Comparison of ENCODE assay signal across 16 cellular contexts in genomic region chr1:169933999-169934725, GRCh38. TPM values are rescaled to one million over a fixed set of nuclear protein-coding genes. Genes with fewer than 3 reads are reported as not detected.
DNase-seq lines count a peak whose midpoint lies in the region; ATAC-seq and TF ChIP-seq lines count a peak whose summit lies in the region.
"Had no signal": no experiment of that assay in that cellular context is flagged by ENCODE, and none has a peak within 500 bp of the region (broad histone marks: within the 10 kb centered on the region; RNA-seq: fewer than 3 reads in every experiment).

No MANE protein-coding gene starts in this region.

- POLR2A ChIA-PET in PC-3 (lab: Charles Lee; ENCODE audit: unreplicated experiment): no interaction called here

- H3K4me2 ChIP-seq in PC-3 (ENCODE audit: low read length): 0 out of 2 replicates have a peak overlapping the region, but pooled peaks have one; percentile 2
- H3K4me2 ChIP-seq: BLaER1 had no signal

- no peak overlapping the region for H3K27ac ChIP-seq in PC-3 (ENCODE audit: low read length)
- H3K27ac ChIP-seq: BLaER1, foreskin keratinocyte, pancreas had no signal

- DNase-seq in ELR (ENCODE audit: low read depth): peak; percentile 14
- peak; percentile 72 for DNase-seq in PC-3
- DNase-seq in dermis blood vessel endothelial cell: peak; percentile 71
- peak; percentile 77 for DNase-seq in retinal pigment epithelial cell (ENCODE audit: low read depth)
- no peak for DNase-seq in NOMO-1 treated with dmso at 0.1 percent for 144 hours (lab: John Stamatoyannopoulos, UW; ENCODE audit: unreplicated experiment)
- no peak for DNase-seq in T-helper 9 cell
- DNase-seq: activated CD4-positive, alpha-beta T cell treated with anti-CD3 and anti-CD28 coated beads for 4 hours; activated T-cell treated with anti-CD3 and anti-CD28 coated beads, Interleukin-2, amount 50 U/mL, for 4 hours; NCI-H1417; NCI-H524 treated with DMSO at 0.1 percent for 48 hours; pancreas; stimulated activated CD8-positive, alpha-beta memory T cell treated with anti-CD3 and anti-CD28 coated beads, Interleukin-4, amount 100 ng/mL, for 48 hours; T-helper 17 cell had no signal

- CTCF ChIA-PET in PC-3 (lab: Charles Lee): no interaction called here

- H3K4me3 ChIP-seq in PC-3 (ENCODE audit: low read length) (no peak overlapping the region), retinal pigment epithelial cell (ENCODE audit: low read length) (no peak overlapping the region)
- H3K4me3 ChIP-seq: BLaER1, pancreas had no signal

- H3F3A ChIP-seq in PC-3 (ENCODE audit: low read length, unreplicated experiment): no peaks in the 10 kb centered on the region

- no peak for TF ChIP-seq CTCF in PC-3 (conservative IDR thresholded peaks at IDR 0.05; ENCODE audit: low read depth, low read length)
- TF ChIP-seq CTCF in retinal pigment epithelial cell (conservative IDR thresholded peaks at IDR 0.05; ENCODE audit: low read depth, low read length): no peak

- H3K36me3 ChIP-seq in PC-3 (ENCODE audit: low read depth, low read length): no peaks in the 10 kb centered on the region
- H3K36me3 ChIP-seq: BLaER1, pancreas had no signal

- intact Hi-C loops in PC-3 (cut with micrococcal nuclease): loop anchor here (5.0 kb wide), 2 partner anchors 68 to 598 kb away; partner anchors contain the start of gene GORAB

- no peaks in the 10 kb centered on the region for H3K9me3 ChIP-seq in PC-3 (ENCODE audit: low read length)
- H3K9me3 ChIP-seq: BLaER1, pancreas had no signal

- no peaks in the 10 kb centered on the region for H4K20me1 ChIP-seq in PC-3 (ENCODE audit: low read length)
- H4K20me1 ChIP-seq: BLaER1 had no signal

- H2AFZ ChIP-seq in PC-3 (ENCODE audit: low read length): no peak overlapping the region

- H3K4me1 ChIP-seq in PC-3 (ENCODE audit: insufficient read depth, low read length): peaks cover 19% of the 10 kb centered on the region
- H3K4me1 ChIP-seq: BLaER1, pancreas had no signal

- H3K9ac ChIP-seq in PC-3 (ENCODE audit: low read length): no peak overlapping the region
- H3K9ac ChIP-seq: BLaER1 had no signal

- ATAC-seq in PC-3: peak; percentile 46
- no peak for ATAC-seq in HG03565 (IDR thresholded peaks at IDR 0.05; ENCODE audit: unreplicated experiment)
- ATAC-seq: activated T-cell treated with anti-CD3 and anti-CD28 coated beads, Interleukin-2, amount 50 U/mL, for 4 hours; foreskin keratinocyte; pancreas; T-helper 17 cell had no signal

- H3K9me2 ChIP-seq in PC-3 (replicated peaks; ENCODE audit: low read length): no peaks in the 10 kb centered on the region

- H3K27me3 ChIP-seq in PC-3 (ENCODE audit: low read length): no peaks in the 10 kb centered on the region
- H3K27me3 ChIP-seq: BLaER1, foreskin keratinocyte, pancreas had no signal

- no peaks in the 10 kb centered on the region for H3K79me2 ChIP-seq in PC-3 (ENCODE audit: low read length)

- no TSS peak for BruUV-seq in PC-3 (replicated peaks; lab: Mats Ljungman, UMichigan)

RNA-seq across cellular contexts. Expression of gene SCYL3, which starts 40.5 kb away (rescaled TPM):
- 3.1 and 3.6 TPM in 2 replicates for total RNA-seq in PC-3 (2014; rRNA removed)
- total RNA-seq in dermis blood vessel endothelial cell: 8.3 and 11.6 TPM in 2 replicates

Comparison
In these comparisons a context has a peak if more than half of its experiments do, and no peak if none do; other contexts are left out.
1. DNase-seq: peak in ELR (single experiment), PC-3 (single experiment), dermis blood vessel endothelial cell (single experiment) and retinal pigment epithelial cell (single experiment); none in NOMO-1 treated with dmso at 0.1 percent for 144 hours (single experiment) and T-helper 9 cell (single experiment).